In genomic region chr3:196942226-196942914, GRCh38 we compare ENCODE assay signal across 8 cellular contexts. TPM values are rescaled to one million over a fixed set of nuclear protein-coding genes. Genes with fewer than 3 reads are reported as not detected.
DNase-seq lines count a peak whose midpoint lies in the region; ATAC-seq and TF ChIP-seq lines count a peak whose summit lies in the region.

NCBP2 (minus strand) TSS chr3:196942528; CDS start chr3:196942503, 25 bp downstream.

- no peaks in the 10 kb centered on the region for H3K27me3 ChIP-seq in muscle layer of duodenum (ENCODE audit: low read depth, low read length)

- peaks cover 18% of the 10 kb centered on the region for H3K36me3 Mint-ChIP-seq in activated T-cell treated with anti-CD3 and anti-CD28 coated beads, Interleukin-2, amount 50 U/mL, for 4 hours (ENCODE audit: insufficient read depth)

- H3K9me3 ChIP-seq in muscle layer of duodenum (ENCODE audit: control insufficient read depth in 1 of 2, low read length in 2 of 2): no peaks in the 10 kb centered on the region

- no peaks in the 10 kb centered on the region for H3K27me3 Mint-ChIP-seq in activated T-cell treated with anti-CD3 and anti-CD28 coated beads, Interleukin-2, amount 50 U/mL, for 4 hours (ENCODE audit: low read depth)

- H3K4me3 Mint-ChIP-seq in activated T-cell treated with anti-CD3 and anti-CD28 coated beads, Interleukin-2, amount 50 U/mL, for 4 hours: peak within 1 kb of the TSS; percentile 96

- ATAC-seq in GM21723 (IDR thresholded peaks at IDR 0.05; ENCODE audit: unreplicated experiment): peak; percentile 92
- ATAC-seq in activated T-cell treated with anti-CD3 and anti-CD28 coated beads, Interleukin-2, amount 50 U/mL, for 4 hours: peak; percentile 94
- peak; percentile 98 for ATAC-seq in esophagus mucosa

- H3K4me3 ChIP-seq in muscle layer of duodenum (ENCODE audit: low read depth in 1 of 2, low read length in 2 of 2): peak within 1 kb of the TSS; percentile 99

- peaks cover 20 to 31% of the 10 kb centered on the region in 2 donors for H3K36me3 ChIP-seq in muscle layer of duodenum (ENCODE audit: control insufficient read depth in 1 of 2, insufficient read depth in 2 of 2, low read length in 2 of 2)

- H3K4me1 Mint-ChIP-seq in activated T-cell treated with anti-CD3 and anti-CD28 coated beads, Interleukin-2, amount 50 U/mL, for 4 hours (ENCODE audit: low read depth): peaks cover 49% of the 10 kb centered on the region

- no peaks in the 10 kb centered on the region for H3K9me3 Mint-ChIP-seq in activated T-cell treated with anti-CD3 and anti-CD28 coated beads, Interleukin-2, amount 50 U/mL, for 4 hours

- H3K27ac ChIP-seq in muscle layer of duodenum (ENCODE audit: low read length): peak within 1 kb of the TSS; percentile 94

- peaks cover 8 to 25% of the 10 kb centered on the region in 2 donors for H3K4me1 ChIP-seq in muscle layer of duodenum (ENCODE audit: control insufficient read depth in 1 of 2, insufficient read depth in 2 of 2, low read length in 2 of 2)

- peak; percentile 99 for DNase-seq in DMS79 treated with DMSO at 0.1 percent for 48 hours (lab: John Stamatoyannopoulos, UW)
- peak; percentile 96 for DNase-seq in KG1 (lab: John Stamatoyannopoulos, UW)
- DNase-seq in activated T-cell treated with anti-CD3 and anti-CD28 coated beads, Interleukin-2, amount 50 U/mL, for 4 hours: peak; percentile 100
- peak; percentile 99 for DNase-seq in stimulated activated CD8-positive, alpha-beta memory T cell treated with anti-CD3 and anti-CD28 coated beads, Interleukin-7, amount 100 ng/mL, for 4 hours (ENCODE audit: low read depth in 2 of 2)

TF ChIP-seq in PFSK-1, 5 proteins besides CTCF, POLR2A, EP300 and RAD21:
- TF ChIP-seq REST (IDR thresholded peaks at IDR 0.05; ENCODE audit: insufficient read depth in 1 of 2, low read depth in 2 of 2, low read length in 2 of 2) (peak; percentile 14 to 40; a peak in 1 of 4 replicates), FOXP2 (optimal IDR thresholded peaks at IDR 0.05; ENCODE audit: borderline replicate concordance, extremely low read depth, extremely low read length, insufficient read depth) (peak; percentile 93), SIN3A (IDR thresholded peaks at IDR 0.05; ENCODE audit: borderline replicate concordance, insufficient read depth, low read length) (peak; percentile 10; the same call in 1 of the 2 replicates), TAF1 (IDR thresholded peaks at IDR 0.05; ENCODE audit: borderline replicate concordance, insufficient read depth, low read length) (peak; percentile 66; the same call in 1 of the 2 replicates), POLR2AphosphoS5 (IDR thresholded peaks at IDR 0.05; ENCODE audit: low read depth, low read length) (peak; percentile 70; the same call in 1 of the 2 replicates)

RNA-seq across cellular contexts. Expression of gene NCBP2, which starts in this region (rescaled TPM):
- 80.3 TPM for polyA plus RNA-seq in PFSK-1 (2012; ENCODE audit: insufficient read length, low read depth)
- 100 to 1,000 TPM; 132 to 138 (median 134) TPM for total RNA-seq in activated T-cell treated with anti-CD3 and anti-CD28 coated beads, Interleukin-2, amount 50 U/mL, for 4 hours
- 28.2 TPM for total RNA-seq in esophagus mucosa

Comparison
In these comparisons a context has a peak if more than half of its experiments do, and no peak if none do; other contexts are left out.
1. Peak in every context shown above with its lines: DNase-seq, ATAC-seq, H3K4me3 ChIP-seq and H3K27ac ChIP-seq.